In the genomic region with DNA sequence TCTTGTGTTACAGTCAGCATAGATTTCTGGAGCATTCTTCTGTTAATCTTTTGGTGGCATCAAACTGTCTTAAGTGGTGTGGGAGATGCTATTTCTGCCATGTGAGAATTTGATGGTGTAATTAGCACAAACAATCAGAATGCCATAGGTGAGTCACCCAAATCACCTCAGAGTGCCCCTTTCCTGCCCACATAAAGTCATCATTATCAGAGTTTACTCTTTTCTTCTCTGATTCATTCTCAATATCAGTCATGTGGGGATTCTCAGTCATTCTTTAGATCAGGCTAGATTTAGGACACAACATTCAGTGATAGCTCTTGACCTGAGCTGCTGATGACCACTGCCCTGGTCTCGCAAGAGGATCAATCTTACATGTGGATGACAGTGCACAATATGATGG, we compare ENCODE assay signal across 33 cellular contexts. TPM values are rescaled to one million over a fixed set of nuclear protein-coding genes. Genes with fewer than 3 reads are reported as not detected.
DNase-seq lines count a peak whose midpoint lies in the region; ATAC-seq and TF ChIP-seq lines count a peak whose summit lies in the region.
"Had no signal": no experiment of that assay in that cellular context is flagged by ENCODE, and none has a peak within 500 bp of the region (broad histone marks: within the 10 kb centered on the region; RNA-seq: fewer than 3 reads in every experiment).

No MANE protein-coding gene starts in this region.

- H3K4me3 ChIP-seq in GM12865 (ENCODE audit: low read depth, low read length) = no peak overlapping the region
- H3K4me3 ChIP-seq: gastroesophageal sphincter, hepatocyte, ovary, right atrium auricular region, suprapubic skin had no signal

- H3K4me1 Mint-ChIP-seq in activated CD4-positive, alpha-beta T cell treated with anti-CD3 and anti-CD28 coated beads for 36 hours = peaks cover 16% of the 10 kb centered on the region
- H3K4me1 Mint-ChIP-seq: activated naive CD8-positive, alpha-beta T cell treated with anti-CD3 and anti-CD28 coated beads, Interleukin-2, amount 10 ng/mL, durations not matched to agents 7 days and 5 days; central memory CD8-positive, alpha-beta T cell; nephron had no signal

- peak; percentile 85 for ATAC-seq in activated CD4-positive, alpha-beta T cell treated with anti-CD3 and anti-CD28 coated beads for 36 hours
- ATAC-seq in HG03442 (IDR thresholded peaks at IDR 0.05; ENCODE audit: unreplicated experiment) = peak; percentile 47
- ATAC-seq: gastroesophageal sphincter, HCT116, left cardiac atrium had no signal

- CTCF ChIA-PET in activated CD4-positive, alpha-beta T cell treated with anti-CD3 and anti-CD28 coated beads for 36 hours (lab: Charles Lee) = no interaction called here

- no peak overlapping the region for H3K4me3 Mint-ChIP-seq in activated CD4-positive, alpha-beta T cell treated with anti-CD3 and anti-CD28 coated beads for 36 hours
- H3K4me3 Mint-ChIP-seq: activated naive CD8-positive, alpha-beta T cell treated with anti-CD3 and anti-CD28 coated beads, Interleukin-2, amount 10 ng/mL, durations not matched to agents 7 days and 5 days; activated T-helper 1 cell treated with anti-CD3 and anti-CD28 coated beads, Interleukin-12 subunit alpha, Interleukin-12 subunit beta, Interleukin-2, Interleukin-4 antibody, amounts not matched to agents 30 ng/mL and 10 ng/mL and 1 ng/mL, durations not matched to agents 14 hours and 24 hours and 36 hours; CD4-positive, alpha-beta T cell; central memory CD8-positive, alpha-beta T cell; nephron had no signal

- TF ChIP-seq CTCF in GM12865 (IDR thresholded peaks at IDR 0.05; ENCODE audit: insufficient read depth, low read depth, low read length, missing control alignments) = no peak

- POLR2A ChIA-PET in activated CD4-positive, alpha-beta T cell treated with anti-CD3 and anti-CD28 coated beads for 36 hours (lab: Charles Lee) = no interaction called here

- H3K9me3 Mint-ChIP-seq in activated CD4-positive, alpha-beta T cell treated with anti-CD3 and anti-CD28 coated beads for 36 hours (ENCODE audit: low read depth) = peaks cover 1% of the 10 kb centered on the region
- H3K9me3 Mint-ChIP-seq: CD4-positive, alpha-beta T cell; central memory CD8-positive, alpha-beta T cell; nephron had no signal

- intact Hi-C loops in activated CD4-positive, alpha-beta T cell treated with anti-CD3 and anti-CD28 coated beads for 36 hours (cut with DNase I, micrococcal nuclease) = loop anchor here (5.0 to 10.0 kb wide), 2 partner anchors 39 to 98 kb away; no protein-coding TSS in a partner anchor

- peaks cover 14% of the 10 kb centered on the region for H3K27me3 Mint-ChIP-seq in activated CD4-positive, alpha-beta T cell treated with anti-CD3 and anti-CD28 coated beads for 36 hours
- H3K27me3 Mint-ChIP-seq: activated naive CD8-positive, alpha-beta T cell treated with anti-CD3 and anti-CD28 coated beads, Interleukin-2, amount 10 ng/mL, durations not matched to agents 7 days and 5 days had no signal

- H3K27ac Mint-ChIP-seq in activated CD4-positive, alpha-beta T cell treated with anti-CD3 and anti-CD28 coated beads for 36 hours = no peak overlapping the region
- H3K27ac Mint-ChIP-seq: activated naive CD8-positive, alpha-beta T cell treated with anti-CD3 and anti-CD28 coated beads, Interleukin-2, amount 10 ng/mL, durations not matched to agents 7 days and 5 days; activated T-helper 1 cell treated with anti-CD3 and anti-CD28 coated beads, Interleukin-12 subunit alpha, Interleukin-12 subunit beta, Interleukin-2, Interleukin-4 antibody, amounts not matched to agents 30 ng/mL and 10 ng/mL and 1 ng/mL, durations not matched to agents 14 hours and 24 hours and 36 hours; CD4-positive, alpha-beta T cell; nephron had no signal

- DNase-seq in activated CD4-positive, alpha-beta T cell treated with anti-CD3 and anti-CD28 coated beads for 36 hours = peak; percentile 23
- no peak for DNase-seq in activated CD4-positive, alpha-beta T cell treated with anti-CD3 and anti-CD28 coated beads for 1 hour
- DNase-seq in GM12865 (ENCODE audit: low read depth) (peak; percentile 43), renal cortical epithelial cell (ENCODE audit: low read depth) (peak; percentile 5), putamen (ENCODE audit: low spot score) (no peak), DMS79 treated with DMSO at 0.1 percent for 48 hours (lab: John Stamatoyannopoulos, UW) (no peak), DMS79 (lab: John Stamatoyannopoulos, UW) (no peak)
- DNase-seq: 8988T; activated CD4-positive, CD25-positive, alpha-beta regulatory T cell; activated CD8-positive, alpha-beta memory T cell treated with anti-CD3 and anti-CD28 coated beads for 24 hours; activated naive CD8-positive, alpha-beta T cell treated with anti-CD3 and anti-CD28 coated beads, Interleukin-2, amount 10 ng/mL, durations not matched to agents 7 days and 5 days; CD4-positive, alpha-beta T cell; left cardiac atrium; MM.1S; NCI-H1417; NCI-H2081; NCI-H2227 treated with DMSO at 0.1 percent for 48 hours; ovary; SW 1271; T1000 had no signal

- no peaks in the 10 kb centered on the region for H3K36me3 Mint-ChIP-seq in activated CD4-positive, alpha-beta T cell treated with anti-CD3 and anti-CD28 coated beads for 36 hours (ENCODE audit: low read depth)
- H3K36me3 Mint-ChIP-seq: activated naive CD8-positive, alpha-beta T cell treated with anti-CD3 and anti-CD28 coated beads, Interleukin-2, amount 10 ng/mL, durations not matched to agents 7 days and 5 days had no signal

RNA-seq across cellular contexts. Expression of a gene that starts 23.7 kb away (rescaled TPM):
- total RNA-seq in activated CD4-positive, alpha-beta T cell treated with anti-CD3 and anti-CD28 coated beads for 36 hours = not detected
- not detected in 2 replicates for total RNA-seq in renal cortical epithelial cell
- total RNA-seq: activated T-helper 1 cell treated with anti-CD3 and anti-CD28 coated beads, Interleukin-12 subunit alpha, Interleukin-12 subunit beta, Interleukin-2, Interleukin-4 antibody, amounts not matched to agents 30 ng/mL and 10 ng/mL and 1 ng/mL, durations not matched to agents 14 hours and 24 hours and 36 hours; astrocyte; fibroblast of lung; lung microvascular endothelial cell had no signal

RNA-seq across cellular contexts. Expression of a gene that starts 36.3 kb away (rescaled TPM):
- not detected for total RNA-seq in activated CD4-positive, alpha-beta T cell treated with anti-CD3 and anti-CD28 coated beads for 36 hours
- not detected in 2 replicates for total RNA-seq in renal cortical epithelial cell
- total RNA-seq: activated naive CD8-positive, alpha-beta T cell treated with anti-CD3 and anti-CD28 coated beads, Interleukin-2, amount 10 ng/mL, durations not matched to agents 7 days and 5 days; activated T-helper 1 cell treated with anti-CD3 and anti-CD28 coated beads, Interleukin-12 subunit alpha, Interleukin-12 subunit beta, Interleukin-2, Interleukin-4 antibody, amounts not matched to agents 30 ng/mL and 10 ng/mL and 1 ng/mL, durations not matched to agents 14 hours and 24 hours and 36 hours; astrocyte; CD4-positive, alpha-beta T cell; dermis microvascular lymphatic vessel endothelial cell; fibroblast of lung; hepatocyte; lung microvascular endothelial cell had no signal

Comparison
In these comparisons a context has a peak if more than half of its experiments do, and no peak if none do; other contexts are left out.
1. DNase-seq: peak in activated CD4-positive, alpha-beta T cell treated with anti-CD3 and anti-CD28 coated beads for 36 hours (single experiment), GM12865 (single experiment) and renal cortical epithelial cell (single experiment); none in activated CD4-positive, alpha-beta T cell treated with anti-CD3 and anti-CD28 coated beads for 1 hour (single experiment), putamen (single experiment), DMS79 treated with DMSO at 0.1 percent for 48 hours (single experiment) and DMS79 (single experiment).